Comparison of ENCODE assay signal across 9 cellular contexts in the genomic region with DNA sequence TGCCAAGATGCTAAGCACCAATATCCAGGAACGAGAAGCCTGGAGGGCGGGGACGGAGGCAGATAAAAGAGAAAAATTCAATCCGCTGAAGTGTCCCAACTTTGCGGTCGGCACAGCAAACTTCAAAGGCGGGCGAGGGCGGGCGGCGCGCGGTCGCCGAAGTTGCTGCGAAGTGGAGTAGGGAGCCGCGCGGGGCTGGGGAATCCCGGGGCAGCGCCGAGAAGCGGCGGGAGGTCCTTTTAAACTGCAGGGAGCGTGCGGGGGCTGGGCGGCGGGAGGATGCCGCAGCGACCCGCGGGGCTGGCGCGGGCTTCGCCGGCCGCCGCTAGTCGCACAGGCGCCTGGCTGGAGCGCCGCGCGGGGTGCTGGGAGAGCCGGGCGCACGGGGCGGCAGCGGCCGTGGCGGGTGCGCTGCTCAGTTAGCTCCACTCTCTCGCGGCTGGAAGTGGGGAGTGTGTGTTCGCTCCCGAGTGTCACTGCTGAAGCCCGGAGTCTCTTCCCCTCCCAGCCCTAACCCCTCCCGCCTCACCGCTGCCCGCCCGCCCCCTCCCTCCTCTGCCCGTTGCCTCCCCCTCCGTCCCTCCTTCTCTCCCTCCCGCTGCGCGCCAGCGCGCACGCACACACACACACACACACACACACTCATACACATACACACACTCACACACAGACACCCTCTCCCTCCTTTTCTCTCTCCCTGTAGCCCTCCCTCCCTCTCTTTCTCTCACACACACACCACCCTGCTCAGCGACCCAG. TPM values are rescaled to one million over a fixed set of nuclear protein-coding genes. Genes with fewer than 3 reads are reported as not detected.
DNase-seq lines count a peak whose midpoint lies in the region; ATAC-seq, FAIRE-seq and TF ChIP-seq lines count a peak whose summit lies in the region.
"Had no signal": no experiment of that assay in that cellular context is flagged by ENCODE, and none has a peak within 500 bp of the region (broad histone marks: within the 10 kb centered on the region; RNA-seq: fewer than 3 reads in every experiment).

A gene with protein sequence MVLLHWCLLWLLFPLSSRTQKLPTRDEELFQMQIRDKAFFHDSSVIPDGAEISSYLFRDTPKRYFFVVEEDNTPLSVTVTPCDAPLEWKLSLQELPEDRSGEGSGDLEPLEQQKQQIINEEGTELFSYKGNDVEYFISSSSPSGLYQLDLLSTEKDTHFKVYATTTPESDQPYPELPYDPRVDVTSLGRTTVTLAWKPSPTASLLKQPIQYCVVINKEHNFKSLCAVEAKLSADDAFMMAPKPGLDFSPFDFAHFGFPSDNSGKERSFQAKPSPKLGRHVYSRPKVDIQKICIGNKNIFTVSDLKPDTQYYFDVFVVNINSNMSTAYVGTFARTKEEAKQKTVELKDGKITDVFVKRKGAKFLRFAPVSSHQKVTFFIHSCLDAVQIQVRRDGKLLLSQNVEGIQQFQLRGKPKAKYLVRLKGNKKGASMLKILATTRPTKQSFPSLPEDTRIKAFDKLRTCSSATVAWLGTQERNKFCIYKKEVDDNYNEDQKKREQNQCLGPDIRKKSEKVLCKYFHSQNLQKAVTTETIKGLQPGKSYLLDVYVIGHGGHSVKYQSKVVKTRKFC (minus strand): TSS at position 456 of the 756 bp plus-strand sequence. CDS start 26,698 bp downstream, outside the sequence.

- CTCF ChIA-PET in activated CD8-positive, alpha-beta memory T cell treated with anti-CD3 and anti-CD28 coated beads, Interleukin-2, amount 10 ng/mL, durations not matched to agents 7 days and 5 days (lab: Charles Lee): interaction anchor here (1.0 kb wide), 1 partner anchor 39 kb away, joined by 3 read pairs; no protein-coding TSS in a partner anchor

- peak within 1 kb of the TSS; percentile 79 for H3K4me3 Mint-ChIP-seq in activated CD8-positive, alpha-beta memory T cell treated with anti-CD3 and anti-CD28 coated beads, Interleukin-2, amount 10 ng/mL, durations not matched to agents 7 days and 5 days

- ATAC-seq in activated CD8-positive, alpha-beta memory T cell treated with anti-CD3 and anti-CD28 coated beads, Interleukin-2, amount 10 ng/mL, durations not matched to agents 7 days and 5 days: peak; percentile 81
- ATAC-seq in GM21515 (IDR thresholded peaks at IDR 0.05; ENCODE audit: unreplicated experiment): no peak

- no peaks in the 10 kb centered on the region for H3K9me3 ChIP-seq in esophagus muscularis mucosa
- H3K9me3 ChIP-seq in suprapubic skin: no peaks in the 10 kb centered on the region

- H3K27ac Mint-ChIP-seq in activated CD8-positive, alpha-beta memory T cell treated with anti-CD3 and anti-CD28 coated beads, Interleukin-2, amount 10 ng/mL, durations not matched to agents 7 days and 5 days: no peak within 1 kb of the TSS

- 2% methylated on average over 51 of the region's 70 CpGs for WGBS in esophagus muscularis mucosa
- under 1% methylated on average over 31 of the region's 70 CpGs for WGBS in suprapubic skin

- TF ChIP-seq POLR2A in esophagus muscularis mucosa (IDR thresholded peaks at IDR 0.05; ENCODE audit: low read depth) (no peak), suprapubic skin (IDR thresholded peaks at IDR 0.05) (no peak), GM12892 (IDR thresholded peaks at IDR 0.05; ENCODE audit: low read depth, low read length) (no peak)

- TF ChIP-seq EP300 in esophagus muscularis mucosa (IDR thresholded peaks at IDR 0.05): no peak
- TF ChIP-seq EP300 in suprapubic skin (IDR thresholded peaks at IDR 0.05): no peak

- H3K36me3 ChIP-seq in esophagus muscularis mucosa (no peaks in the 10 kb centered on the region), suprapubic skin (no peaks in the 10 kb centered on the region)

- H3K27me3 ChIP-seq in esophagus muscularis mucosa (peaks cover 0 to 29% (median 0%) of the 10 kb centered on the region in 4 donors), suprapubic skin (peaks cover 29% of the 10 kb centered on the region)

- H3K4me1 ChIP-seq in esophagus muscularis mucosa (peaks cover 5 to 29% (median 24%) of the 10 kb centered on the region in 4 donors), suprapubic skin (peaks cover 21% of the 10 kb centered on the region)

- intact Hi-C loops in esophagus muscularis mucosa (cut with DNase I): loop anchor here (5.0 kb wide), 1 partner anchor 150 kb away; a partner anchor contains a TSS

- H3K36me3 Mint-ChIP-seq in activated CD8-positive, alpha-beta memory T cell treated with anti-CD3 and anti-CD28 coated beads, Interleukin-2, amount 10 ng/mL, durations not matched to agents 7 days and 5 days: no peaks in the 10 kb centered on the region

- no peaks in the 10 kb centered on the region for H3K9me3 Mint-ChIP-seq in activated CD8-positive, alpha-beta memory T cell treated with anti-CD3 and anti-CD28 coated beads, Interleukin-2, amount 10 ng/mL, durations not matched to agents 7 days and 5 days (ENCODE audit: low read depth)

- H3K27ac ChIP-seq in esophagus muscularis mucosa (replicated peaks in 1 of 4) (peak within 1 kb of the TSS; percentile 53 to 75 (median 61)), suprapubic skin (peak within 1 kb of the TSS; percentile 52)

- H3K27me3 Mint-ChIP-seq in activated CD8-positive, alpha-beta memory T cell treated with anti-CD3 and anti-CD28 coated beads, Interleukin-2, amount 10 ng/mL, durations not matched to agents 7 days and 5 days: peaks cover 75% of the 10 kb centered on the region

- peaks cover 21% of the 10 kb centered on the region for H3K4me1 Mint-ChIP-seq in activated CD8-positive, alpha-beta memory T cell treated with anti-CD3 and anti-CD28 coated beads, Interleukin-2, amount 10 ng/mL, durations not matched to agents 7 days and 5 days

- TF ChIP-seq CTCF in esophagus muscularis mucosa (IDR thresholded peaks at IDR 0.05) (no peak), suprapubic skin (IDR thresholded peaks at IDR 0.05) (no peak)

- peak within 1 kb of the TSS; percentile 42 for H3K4me3 ChIP-seq in GM08714 (ENCODE audit: low read length)
- peak within 1 kb of the TSS; percentile 35 for H3K4me3 ChIP-seq in Jurkat, Clone E6-1 (ENCODE audit: low read length)
- peak within 1 kb of the TSS; percentile 64 to 78 (median 67) for H3K4me3 ChIP-seq in esophagus muscularis mucosa
- H3K4me3 ChIP-seq in suprapubic skin: peak within 1 kb of the TSS; percentile 63

- DNase-seq in Jurkat, Clone E6-1 (ENCODE audit: low read depth, low spot score): no peak
- no peak for DNase-seq in activated CD8-positive, alpha-beta memory T cell treated with anti-CD3 and anti-CD28 coated beads, Interleukin-2, amount 10 ng/mL, durations not matched to agents 7 days and 5 days
- DNase-seq in esophagus muscularis mucosa (ENCODE audit: extremely low spot score) (no peak), myocyte (ENCODE audit: low read depth) (peak; percentile 32), suprapubic skin (ENCODE audit: low spot score in 2 of 2) (peak in 1 of 2 donors; percentile 60), GM12892 (ENCODE audit: insufficient read length) (no peak)

- FAIRE-seq in GM12892 (lab: Jason Lieb, UNC): no peak

RNA-seq across cellular contexts. Expression of the gene that starts here (rescaled TPM):
- not detected for polyA plus RNA-seq in Jurkat, Clone E6-1 (2012; ENCODE audit: insufficient read depth, insufficient read length)
- under 1 TPM in 1 of 2 experiments, not detected in 1; 0.16 TPM for total RNA-seq in activated CD8-positive, alpha-beta memory T cell treated with anti-CD3 and anti-CD28 coated beads, Interleukin-2, amount 10 ng/mL, durations not matched to agents 7 days and 5 days
- 10 to 100 TPM; 11.6 to 16.0 (median 12.1) TPM for total RNA-seq in esophagus muscularis mucosa
- not detected in 2 replicates for total RNA-seq in myocyte
- polyA plus RNA-seq in myocyte (2012): 0.20 TPM
- 1 to 10 TPM; 1.6 to 5.4 (median 4.5) TPM for total RNA-seq in suprapubic skin
- not detected for polyA plus RNA-seq in GM12892 (2012; ENCODE audit: missing spikeins)
- total RNA-seq: T-helper 1 cell treated with Interleukin-12 subunit alpha and Interleukin-12 subunit beta and Interleukin-4 antibody, amounts not matched to agents 30 ng/mL and 1 ng/mL, for 36 hours had no signal

Comparison
In these comparisons a context has a peak if more than half of its experiments do, and no peak if none do; other contexts are left out.
1. Peak in ATAC-seq in activated CD8-positive, alpha-beta memory T cell treated with anti-CD3 and anti-CD28 coated beads, Interleukin-2, amount 10 ng/mL, durations not matched to agents 7 days and 5 days; RNA of the gene not detected or under 1 TPM.
2. Peak in DNase-seq in myocyte; RNA of the gene not detected or under 1 TPM.